9 cellular contexts compared by ENCODE assay signal in the genomic region with DNA sequence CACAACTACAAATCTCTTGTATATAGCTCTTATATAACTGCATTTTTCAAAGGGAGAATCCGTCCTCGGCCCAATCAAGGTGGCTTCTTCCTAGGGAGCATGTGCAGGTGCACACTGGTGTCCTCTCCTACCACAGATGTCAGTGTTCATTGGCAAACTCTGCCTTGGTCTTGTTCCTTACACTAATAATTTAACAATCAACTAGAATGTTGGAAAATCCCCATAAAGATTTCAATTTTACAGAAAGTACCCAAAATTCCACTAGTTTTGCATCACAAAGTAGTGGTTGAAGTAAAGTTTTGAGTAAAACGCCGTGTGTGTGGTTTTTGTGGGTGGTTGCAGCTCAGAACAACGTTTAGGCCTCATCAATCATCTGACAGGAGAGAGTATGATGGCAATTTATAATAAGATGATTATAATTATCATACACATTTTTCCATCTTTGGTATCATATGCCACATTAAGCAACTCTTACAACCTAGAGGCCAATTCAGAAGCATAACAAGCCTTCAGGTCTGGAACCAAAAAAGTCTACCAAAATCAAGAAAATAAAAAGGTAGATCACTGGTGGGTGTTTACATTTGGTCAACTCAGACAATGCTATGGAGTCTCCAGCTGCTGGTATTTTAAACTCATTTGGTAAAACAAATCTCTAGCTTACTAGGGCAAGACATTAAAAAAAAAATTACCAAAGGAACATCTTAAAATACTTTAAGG.
DNase-seq lines count a peak whose midpoint lies in the region; ATAC-seq, FAIRE-seq and TF ChIP-seq lines count a peak whose summit lies in the region.
"Had no signal": no experiment of that assay in that cellular context is flagged by ENCODE, and none has a peak within 500 bp of the region (broad histone marks: within the 10 kb centered on the region; RNA-seq: fewer than 3 reads in every experiment).

No MANE protein-coding gene starts in this region.

- DNase-seq in activated CD4-positive, alpha-beta T cell treated with anti-CD3 and anti-CD28 coated beads for 48 hours: peak; percentile 72
- DNase-seq in activated CD4-positive, alpha-beta T cell treated with anti-CD3 and anti-CD28 coated beads, Interleukin-2, amount 50 U/mL, for 4 hours: no peak
- peak; percentile 88 for DNase-seq in activated naive CD4-positive, alpha-beta T cell treated with anti-CD3 and anti-CD28 coated beads for 36 hours
- no peak for DNase-seq in tibial nerve (ENCODE audit: low spot score in 2 of 2)
- DNase-seq in HPDE6-E6E7 (ENCODE audit: extremely low spot score): no peak
- DNase-seq in NCI-H526 treated with DMSO at 0.1 percent for 48 hours (lab: John Stamatoyannopoulos, UW): no peak
- DNase-seq in H54 (ENCODE audit: insufficient read length, low spot score): no peak
- DNase-seq: ACHN had no signal

- peak overlapping the region; percentile 94 for H3K27ac Mint-ChIP-seq in activated naive CD4-positive, alpha-beta T cell treated with anti-CD3 and anti-CD28 coated beads for 36 hours

- no peaks in the 10 kb centered on the region for H3K27me3 ChIP-seq in tibial nerve

- peak; percentile 34 for ATAC-seq in HG03159 (IDR thresholded peaks at IDR 0.05; ENCODE audit: unreplicated experiment)

- H3K27me3 Mint-ChIP-seq in activated naive CD4-positive, alpha-beta T cell treated with anti-CD3 and anti-CD28 coated beads for 36 hours (ENCODE audit: low read depth): no peaks in the 10 kb centered on the region

- H3K4me3 ChIP-seq in tibial nerve: no peak overlapping the region

- FAIRE-seq in H54 (lab: Jason Lieb, UNC): no peak

- intact Hi-C loops in activated naive CD4-positive, alpha-beta T cell treated with anti-CD3 and anti-CD28 coated beads for 36 hours (cut with micrococcal nuclease): loop anchor here (1.0 to 5.0 kb wide), 12 partner anchors 9 to 347 kb away; a partner anchor contains a TSS

- TF ChIP-seq EP300 in tibial nerve (IDR thresholded peaks at IDR 0.05): no peak

- H3K4me1 ChIP-seq in tibial nerve: peaks cover 0 to 55% (median 30%) of the 10 kb centered on the region in 4 donors

- TF ChIP-seq POLR2A in tibial nerve (IDR thresholded peaks at IDR 0.05): no peak
- no peak for TF ChIP-seq POLR2A in H54 (IDR thresholded peaks at IDR 0.05; ENCODE audit: low read depth, low read length)

- peaks cover 5% of the 10 kb centered on the region for H3K36me3 Mint-ChIP-seq in activated naive CD4-positive, alpha-beta T cell treated with anti-CD3 and anti-CD28 coated beads for 36 hours (ENCODE audit: low read depth)

- no peaks in the 10 kb centered on the region for H3K9me3 ChIP-seq in tibial nerve

- peaks cover 84% of the 10 kb centered on the region for H3K4me1 Mint-ChIP-seq in activated naive CD4-positive, alpha-beta T cell treated with anti-CD3 and anti-CD28 coated beads for 36 hours (ENCODE audit: low read depth)

- peak overlapping the region; percentile 38 for H3K4me3 Mint-ChIP-seq in activated naive CD4-positive, alpha-beta T cell treated with anti-CD3 and anti-CD28 coated beads for 36 hours

- WGBS in tibial nerve, 2 donors: 58 to 63% methylated on average over 5 of the region's 5 CpGs

- no peaks in the 10 kb centered on the region for H3K36me3 ChIP-seq in tibial nerve

- no peaks in the 10 kb centered on the region for H3K9me3 Mint-ChIP-seq in activated naive CD4-positive, alpha-beta T cell treated with anti-CD3 and anti-CD28 coated beads for 36 hours

- CTCF ChIA-PET in activated naive CD4-positive, alpha-beta T cell treated with anti-CD3 and anti-CD28 coated beads for 36 hours (lab: Charles Lee): interaction anchor here (0.5 to 4.1 kb wide), 22 partner anchors 9 to 190 kb away, joined by 3 to 27 read pairs (median 4); a partner anchor contains a TSS

- H3K27ac ChIP-seq in tibial nerve: peak overlapping the region in 3 of 4 donors; percentile 68 to 78 (median 74)

- TF ChIP-seq CTCF in tibial nerve (IDR thresholded peaks at IDR 0.05): no peak

Comparison
In these comparisons a context has a peak if more than half of its experiments do, and no peak if none do; other contexts are left out.
1. DNase-seq: peak in activated CD4-positive, alpha-beta T cell treated with anti-CD3 and anti-CD28 coated beads for 48 hours (single experiment) and activated naive CD4-positive, alpha-beta T cell treated with anti-CD3 and anti-CD28 coated beads for 36 hours (single experiment); none in activated CD4-positive, alpha-beta T cell treated with anti-CD3 and anti-CD28 coated beads, Interleukin-2, amount 50 U/mL, for 4 hours (0 of 2), tibial nerve (0 of 2), HPDE6-E6E7 (single experiment), NCI-H526 treated with DMSO at 0.1 percent for 48 hours (single experiment) and H54 (single experiment).